ENCODE assay signal across 9 cellular contexts in genomic region chr17:21375757-21376584, GRCh38. TPM values are rescaled to one million over a fixed set of nuclear protein-coding genes. Genes with fewer than 3 reads are reported as not detected.
DNase-seq lines count a peak whose midpoint lies in the region; ATAC-seq, FAIRE-seq and TF ChIP-seq lines count a peak whose summit lies in the region.
"Had no signal": no experiment of that assay in that cellular context is flagged by ENCODE, and none has a peak within 500 bp of the region (broad histone marks: within the 10 kb centered on the region; RNA-seq: fewer than 3 reads in every experiment).

Gene KCNJ12, plus strand, starts transcription at chr17:21376357. Its CDS starts 38,986 bp downstream, at chr17:21415343.

- H2BK5ac ChIP-seq in H1 (ENCODE audit: low read depth, low read length) = 0 out of 2 replicates have a peak within 1 kb of the TSS, but pooled peaks have one; percentile 1

- DNase-seq in ACHN (peak; percentile 17), H1 (ENCODE audit: low read depth in 1 of 2, low spot score in 2 of 2) (no peak), NCI-H2107 (lab: John Stamatoyannopoulos, UW) (no peak), activated gamma-delta T cell (lab: John Stamatoyannopoulos, UW) (no peak)

- in situ Hi-C loops in ACHN (cut with HindIII; ENCODE audit: low pct_ligation_motif_present, low pct_unique_long_range_greater_than_20kb, low sequenced_read_pairs) = no loop called here

- peaks cover 31% of the 10 kb centered on the region for H3K4me1 ChIP-seq in HUES6 (ENCODE audit: control insufficient read depth, insufficient read depth, low read length)
- H3K4me1 ChIP-seq in H1 (replicated peaks in 1 of 4; ENCODE audit: control insufficient read depth in 3 of 4, insufficient read depth in 4 of 4, low read length in 3 of 4) = peaks cover 0 to 20% (median 14%) of the 10 kb centered on the region in 4 experiments; a peak in 6 of 7 replicates
- H3K4me1 ChIP-seq in mucosa of rectum (ENCODE audit: control insufficient read depth in 2 of 2, insufficient read depth in 2 of 2, low read length in 2 of 2) = peaks cover 13 to 21% of the 10 kb centered on the region in 2 donors

- H3K23ac ChIP-seq in H1 (ENCODE audit: insufficient read length) = no peak within 1 kb of the TSS

- no peak for TF ChIP-seq EP300 in H1 (IDR thresholded peaks at IDR 0.05; ENCODE audit: borderline replicate concordance in 1 of 2, low read depth in 2 of 2, low read length in 2 of 2)

- no peaks in the 10 kb centered on the region for H3K79me1 ChIP-seq in H1 (ENCODE audit: low read depth, low read length)

- H3K79me2 ChIP-seq in H1 (ENCODE audit: control insufficient read depth in 1 of 2, insufficient read depth in 2 of 2, low read length in 2 of 2) = no peaks in the 10 kb centered on the region

- H3K4me2 ChIP-seq in H1 (ENCODE audit: insufficient read depth in 1 of 2, low read depth in 2 of 2, low read length in 2 of 2) = peak within 1 kb of the TSS; percentile 89 to 96

- no peak for TF ChIP-seq CTCF in H1 (IDR thresholded peaks at IDR 0.05; ENCODE audit: control extremely low read depth in 1 of 3, insufficient read depth in 1 of 3, low read depth in 1 of 3, low read length in 3 of 3)

- CTCF ChIA-PET in H1 (lab: Charles Lee; ENCODE audit: partially characterized antibody) = interaction anchor here (0.8 to 2.3 kb wide), 8 partner anchors 11 to 138 kb away, joined by 3 to 10 read pairs (median 6); no protein-coding TSS in a partner anchor

- no peak within 1 kb of the TSS; the same call in 1 of the 2 replicates for H2AFZ ChIP-seq in H1 (ENCODE audit: low read length)

- ATAC-seq in GM19467 (IDR thresholded peaks at IDR 0.05; ENCODE audit: unreplicated experiment) (no peak), HG03175 (IDR thresholded peaks at IDR 0.05; ENCODE audit: unreplicated experiment) (no peak)

- no peak for FAIRE-seq in H1 (lab: Jason Lieb, UNC)
- FAIRE-seq: GM18507 had no signal

- H4K91ac ChIP-seq in H1 (replicated peaks; ENCODE audit: insufficient read length, low read length) = no peak within 1 kb of the TSS

- no peak within 1 kb of the TSS for H3K4ac ChIP-seq in H1 (replicated peaks; ENCODE audit: insufficient read length, low read depth, low read length)

- no peak within 1 kb of the TSS for H2BK20ac ChIP-seq in H1 (ENCODE audit: low read length)

- H3K4me3 ChIP-seq in HUES6 (ENCODE audit: low read depth, low read length) (peak within 1 kb of the TSS; percentile 60), H1 (ENCODE audit: extremely low read depth in 1 of 4, insufficient read depth in 2 of 4, low read depth in 3 of 4, low read length in 4 of 4) (peak within 1 kb of the TSS; percentile 38 to 75 (median 46)), mucosa of rectum (ENCODE audit: low read length in 2 of 2) (peak within 1 kb of the TSS; percentile 39 to 48)

- POLR2A ChIA-PET in H1 (lab: Charles Lee; ENCODE audit: partially characterized antibody) = interaction anchor here (1.4 kb wide), 2 partner anchors 11 to 17 kb away, joined by 3 to 5 read pairs; no protein-coding TSS in a partner anchor

- H2AK5ac ChIP-seq in H1 (ENCODE audit: low read depth, low read length) = peak within 1 kb of the TSS; percentile 9; the same call in 1 of the 2 replicates

- no peak within 1 kb of the TSS; the same call in 1 of the 2 replicates for H2BK15ac ChIP-seq in H1 (ENCODE audit: low read length)

- H3K56ac ChIP-seq in H1 (replicated peaks; ENCODE audit: insufficient read length, low read depth, low read length) = no peak within 1 kb of the TSS

- no peak within 1 kb of the TSS for H3K14ac ChIP-seq in H1 (ENCODE audit: insufficient read length)

- no peak for TF ChIP-seq RAD21 in H1 (IDR thresholded peaks at IDR 0.05 in 1 of 2, conservative IDR thresholded peaks at IDR 0.05 in 1 of 2; ENCODE audit: low read depth in 2 of 2, low read length in 2 of 2)

- H4K20me1 ChIP-seq in H1 (replicated peaks in 1 of 2; ENCODE audit: control insufficient read depth in 1 of 2, insufficient read depth in 2 of 2, low read length in 2 of 2) = peaks cover 2 to 5% of the 10 kb centered on the region in 2 experiments

- H4K5ac ChIP-seq in H1 (ENCODE audit: insufficient read length, low read depth, low read length) = no peak within 1 kb of the TSS

- WGBS in H1 (ENCODE audit: extremely low coverage in 1 of 2, insufficient coverage in 1 of 2, insufficient read length in 1 of 2, insufficient replicate concordance in 2 of 2, low coverage in 1 of 2, low lambda C conversion rate in 2 of 2, missing lambda C conversion rate in 1 of 2), 2 experiments = 56% methylated on average over 17 of the region's 69 CpGs; no CpG with 5 or more reads in 1 of the 2 experiments

- H3K23me2 ChIP-seq in H1 (ENCODE audit: low read depth, low read length) = peaks cover 16% of the 10 kb centered on the region; the same call in 1 of the 2 replicates

- H3K9ac ChIP-seq in HUES6 (ENCODE audit: low read length) (no peak within 1 kb of the TSS), H1 (replicated peaks in 1 of 4; ENCODE audit: extremely low read depth in 1 of 4, low read depth in 3 of 4, low read length in 3 of 4) (no peak within 1 kb of the TSS), mucosa of rectum (ENCODE audit: low read depth in 1 of 2, low read length in 2 of 2) (peak within 1 kb of the TSS in 1 of 2 donors; percentile 3)

- no peak for TF ChIP-seq POLR2A in H1 (IDR thresholded peaks at IDR 0.05; ENCODE audit: control extremely low read depth in 1 of 2, low read depth in 2 of 2, low read length in 2 of 2)

- H2BK12ac ChIP-seq in H1 (ENCODE audit: low read depth, low read length) = peak within 1 kb of the TSS; percentile 34; the same call in 1 of the 2 replicates

- H3K36me3 ChIP-seq in HUES6 (ENCODE audit: control insufficient read depth, insufficient read depth, low read length) (no peaks in the 10 kb centered on the region), H1 (ENCODE audit: control insufficient read depth in 2 of 4, insufficient read depth in 4 of 4, low read length in 3 of 4) (no peaks in the 10 kb centered on the region), mucosa of rectum (ENCODE audit: control insufficient read depth in 2 of 2, insufficient read depth in 2 of 2, low read length in 2 of 2) (no peaks in the 10 kb centered on the region)

- H3K27me3 ChIP-seq in HUES6 (ENCODE audit: control insufficient read depth, insufficient read depth, low read length) = peaks cover 73% of the 10 kb centered on the region
- H3K27me3 ChIP-seq in H1 (replicated peaks in 1 of 4; ENCODE audit: control insufficient read depth in 3 of 4, extremely low read depth in 1 of 4, insufficient read depth in 3 of 4, low read length in 3 of 4) = peaks cover 14 to 49% (median 41%) of the 10 kb centered on the region in 4 experiments
- H3K27me3 ChIP-seq in mucosa of rectum (ENCODE audit: control insufficient read depth in 2 of 2, insufficient read depth in 2 of 2, low read length in 2 of 2) = peaks cover 8 to 10% of the 10 kb centered on the region in 2 donors

- H3K9me3 ChIP-seq in HUES6 (ENCODE audit: control insufficient read depth, insufficient read depth, low read depth, low read length) (no peaks in the 10 kb centered on the region), H1 (ENCODE audit: insufficient read depth in 2 of 2, low read depth in 1 of 2, low read length in 1 of 2) (no peaks in the 10 kb centered on the region), mucosa of rectum (ENCODE audit: control insufficient read depth in 2 of 2, low read length in 2 of 2) (no peaks in the 10 kb centered on the region)

- no peak within 1 kb of the TSS for H3K27ac ChIP-seq in HUES6 (ENCODE audit: low read depth, low read length)
- no peak within 1 kb of the TSS for H3K27ac ChIP-seq in H1 (ENCODE audit: low read depth, low read length)
- no peak within 1 kb of the TSS for H3K27ac ChIP-seq in mucosa of rectum (ENCODE audit: low read depth in 2 of 2, low read length in 2 of 2)

- no peak within 1 kb of the TSS; the same call in 1 of the 2 replicates for H4K8ac ChIP-seq in H1 (ENCODE audit: extremely low read depth, insufficient read depth, low read length)

- H2BK120ac ChIP-seq in H1 (replicated peaks; ENCODE audit: low read depth, low read length) = no peak within 1 kb of the TSS

- no peak within 1 kb of the TSS; the same call in none of the 2 replicates for H3K18ac ChIP-seq in H1 (ENCODE audit: extremely low read depth, low read length)

TF ChIP-seq in H1, 55 proteins besides CTCF, POLR2A, EP300 and RAD21:
- TF ChIP-seq SUZ12 (IDR thresholded peaks at IDR 0.05; ENCODE audit: low read length) (peak; percentile 16; the same call in 1 of the 2 replicates), TEAD4 (IDR thresholded peaks at IDR 0.05; ENCODE audit: low read depth, low read length) (no peak), KDM4A (IDR thresholded peaks at IDR 0.05; ENCODE audit: low read depth, low read length, severe bottlenecking) (peak; percentile 60), RNF2 (IDR thresholded peaks at IDR 0.05; ENCODE audit: borderline replicate concordance, low read depth, low read length, missing control alignments, poor library complexity, severe bottlenecking) (no peak), PHF8 (conservative IDR thresholded peaks at IDR 0.05; ENCODE audit: low read depth, low read length) (0 out of 2 replicates have a peak, but pooled peaks have one; percentile 25), CTBP2 (IDR thresholded peaks at IDR 0.05; ENCODE audit: borderline replicate concordance, insufficient read depth, insufficient read length, low read length) (peak; percentile 14), SIX5 (IDR thresholded peaks at IDR 0.05; ENCODE audit: low read depth, low read length) (no peak), RBBP5 (IDR thresholded peaks at IDR 0.05; ENCODE audit: borderline replicate concordance, low read depth, low read length) (0 out of 2 replicates have a peak, but pooled peaks have one; percentile 60), TAF1 (IDR thresholded peaks at IDR 0.05; ENCODE audit: low read depth, low read length) (no peak)
- TF ChIP-seq, protein P1, sequence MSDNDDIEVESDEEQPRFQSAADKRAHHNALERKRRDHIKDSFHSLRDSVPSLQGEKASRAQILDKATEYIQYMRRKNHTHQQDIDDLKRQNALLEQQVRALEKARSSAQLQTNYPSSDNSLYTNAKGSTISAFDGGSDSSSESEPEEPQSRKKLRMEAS (IDR thresholded peaks at IDR 0.05) = 0 out of 2 replicates have a peak, but pooled peaks have one; percentile 16

RNA-seq across cellular contexts. Expression of gene KCNJ12, which starts in this region (rescaled TPM):
- 1.3 and 1.5 TPM in 2 replicates for total RNA-seq in H1 (2021; fragmentation: NEBNext Ultra II Directional; extraction: Animal tissue kit (Norgen Biotek cat#: 25700))
- polyA plus RNA-seq in H1 (2011; rRNA removed) = 1.2 and 1.7 TPM in 2 replicates
- 1.0 TPM for polyA plus RNA-seq in H1 (2011; cell fraction: cytosol; rRNA removed)
- polyA plus RNA-seq in H1 (2011; cell fraction: nucleus; rRNA removed) = 1.5 TPM
- 0.59 to 0.94 TPM (median 0.86 TPM) in 4 replicates for polyA plus RNA-seq in H1 (2012, experiment 1 of 2)
- 0.79 TPM for polyA plus RNA-seq in H1 (2012, experiment 2 of 2)
- 0.49 TPM for polyA plus RNA-seq in H1 (2013, experiment 1 of 2)
- polyA plus RNA-seq in H1 (2013, experiment 2 of 2) = 0.39 TPM
- polyA minus RNA-seq in H1 (2011; rRNA and poly(A)+ RNA removed) = 1.3 and 1.7 TPM in 2 replicates
- 1.2 TPM for polyA minus RNA-seq in H1 (2011; cell fraction: cytosol; rRNA and poly(A)+ RNA removed)
- 2.4 TPM for polyA minus RNA-seq in H1 (2011; cell fraction: nucleus; rRNA and poly(A)+ RNA removed)
